Comparison of ENCODE assay signal across 7 cellular contexts in genomic region chr20:19735446-19735845, GRCh38. TPM values are rescaled to one million over a fixed set of nuclear protein-coding genes. Genes with fewer than 3 reads are reported as not detected.
DNase-seq lines count a peak whose midpoint lies in the region; ATAC-seq, FAIRE-seq and TF ChIP-seq lines count a peak whose summit lies in the region.

No MANE protein-coding gene starts in this region.

- H2AFZ ChIP-seq in GM23248 = peak overlapping the region; percentile 38; the same call in 1 of the 2 replicates
- no peak overlapping the region for H2AFZ ChIP-seq in GM12878 (ENCODE audit: control insufficient read depth, low read depth, low read length)

- no peaks in the 10 kb centered on the region for H3K36me3 ChIP-seq in GM23248 (ENCODE audit: low read depth)
- no peaks in the 10 kb centered on the region for H3K36me3 ChIP-seq in GM12878 (ENCODE audit: control insufficient read depth in 2 of 2, insufficient read depth in 2 of 2, low read length in 1 of 2)

- in situ Hi-C loops in GM23248 (cut with MboI) (no loop called here), GM12878 (cut with MboI) (no loop called here)

- no peak for TF ChIP-seq RAD21 in GM12878 (IDR thresholded peaks at IDR 0.05; ENCODE audit: insufficient read depth, low read depth, low read length)

- peak; percentile 97 for DNase-seq in GM23248
- DNase-seq in NCI-H1436 treated with DMSO at 0.1 percent for 48 hours (lab: John Stamatoyannopoulos, UW) = peak; percentile 81
- peak; percentile 3 for DNase-seq in GM12878 (ENCODE audit: low read depth, low spot score)
- DNase-seq in iPS-NIHi7 (ENCODE audit: extremely low spot score) = peak; percentile 60
- no peak for DNase-seq in GM12891 (ENCODE audit: insufficient read length, low spot score)
- no peak for DNase-seq in NCI-H187 (lab: John Stamatoyannopoulos, UW)

- no peak for FAIRE-seq in GM12878 (lab: Jason Lieb, UNC)
- FAIRE-seq in GM12891 (lab: Jason Lieb, UNC) = no peak

- POLR2A ChIA-PET in GM12878 (lab: Charles Lee) = interaction anchor here (1.1 kb wide), 1 partner anchor 42 kb away, joined by 4 read pairs; no protein-coding TSS in a partner anchor

- H3K4me1 ChIP-seq in GM23248 (ENCODE audit: insufficient read depth) (peaks cover 29% of the 10 kb centered on the region), GM12878 (ENCODE audit: control insufficient read depth, insufficient read depth, low read length) (no peaks in the 10 kb centered on the region)

- WGBS in GM23248 (ENCODE audit: low coverage in 1 of 2, low lambda C conversion rate in 2 of 2, missing lambda C conversion rate in 2 of 2), 2 experiments = 1% methylated on average over 6 of the region's 6 CpGs
- WGBS in GM12878 (ENCODE audit: insufficient coverage, insufficient replicate concordance, low lambda C conversion rate, missing lambda C conversion rate) = 18% methylated on average over 6 of the region's 6 CpGs

- H3K9me3 ChIP-seq in GM23248 (ENCODE audit: low read depth) (no peaks in the 10 kb centered on the region), GM12878 (replicated peaks; ENCODE audit: control insufficient read depth, insufficient read depth, low read length) (no peaks in the 10 kb centered on the region)

- H3K9ac ChIP-seq in GM23248 = peak overlapping the region; percentile 78
- H3K9ac ChIP-seq in GM12878 (ENCODE audit: control insufficient read depth, insufficient read depth, low read length) = no peak overlapping the region

- H3K27ac ChIP-seq in GM23248 (peak overlapping the region; percentile 97), GM12878 (ENCODE audit: control insufficient read depth, insufficient read depth) (no peak overlapping the region), skin epidermis (peak overlapping the region in 16 of 21 experiments; percentile 7 to 78 (median 48))

- peak overlapping the region; percentile 53 for H3K4me3 ChIP-seq in GM23248
- H3K4me3 ChIP-seq in GM12878 = no peak overlapping the region
- H3K4me3 ChIP-seq in skin epidermis = no peak overlapping the region

- H3K4me2 ChIP-seq in GM23248 (ENCODE audit: unreplicated experiment) = peak overlapping the region; percentile 84
- H3K4me2 ChIP-seq in GM12878 (ENCODE audit: control insufficient read depth, insufficient read depth) = no peak overlapping the region

- TF ChIP-seq POLR2A in GM12878 (IDR thresholded peaks at IDR 0.05; ENCODE audit: low read depth, low read length) = no peak
- TF ChIP-seq POLR2A in GM12891 (IDR thresholded peaks at IDR 0.05; ENCODE audit: low read depth, low read length) = no peak

- intact Hi-C loops in GM12878 (cut with micrococcal nuclease; ENCODE audit: unreplicated experiment) = no loop called here

- no peaks in the 10 kb centered on the region for H3K9me2 ChIP-seq in GM23248 (ENCODE audit: insufficient read depth)

- TF ChIP-seq CTCF in GM12878 (IDR thresholded peaks at IDR 0.05 in 2 of 3, conservative IDR thresholded peaks at IDR 0.05 in 1 of 3; ENCODE audit: control insufficient read depth in 2 of 3, extremely low read depth in 1 of 3, insufficient read depth in 1 of 3, low read depth in 3 of 3, low read length in 3 of 3) = no peak

- SMC1A ChIA-PET in GM12878 (lab: Charles Lee; ENCODE audit: uncharacterized antibody, unreplicated experiment) = interaction anchor here (0.6 to 3.4 kb wide), 12 partner anchors 11 to 247 kb away, joined by 3 to 30 read pairs (median 4); no protein-coding TSS in a partner anchor

- H3F3A ChIP-seq in GM23248 (ENCODE audit: insufficient read depth) = peaks cover 27% of the 10 kb centered on the region

- RAD21 ChIA-PET in GM12878 (lab: Charles Lee; ENCODE audit: unreplicated experiment) = interaction anchor here (0.8 to 1.8 kb wide), 6 partner anchors 15 to 78 kb away, joined by 3 to 5 read pairs (median 4); partner anchors contain the start of gene RIN2

- no peaks in the 10 kb centered on the region for H4K20me1 ChIP-seq in GM23248 (ENCODE audit: insufficient read depth)
- H4K20me1 ChIP-seq in GM12878 (ENCODE audit: control insufficient read depth, insufficient read depth) = no peaks in the 10 kb centered on the region

- H3K79me2 ChIP-seq in GM23248 (ENCODE audit: insufficient read depth) (no peaks in the 10 kb centered on the region), GM12878 (ENCODE audit: control insufficient read depth, insufficient read depth, low read length) (no peaks in the 10 kb centered on the region)

- BruUV-seq in GM12878 (replicated peaks; lab: Mats Ljungman, UMichigan) = no TSS peak

- TF ChIP-seq EP300 in GM12878 (IDR thresholded peaks at IDR 0.05; ENCODE audit: borderline replicate concordance in 1 of 2, control insufficient read depth in 1 of 2, low read depth in 2 of 2, low read length in 2 of 2) = no peak

- ATAC-seq in GM12878 = peak; percentile 77

- H3K27me3 ChIP-seq in GM23248 (replicated peaks; ENCODE audit: insufficient read depth) (no peaks in the 10 kb centered on the region), GM12878 (replicated peaks in 1 of 2; ENCODE audit: control insufficient read depth in 2 of 2, insufficient read depth in 2 of 2, low read length in 1 of 2) (no peaks in the 10 kb centered on the region)

- CTCF ChIA-PET in GM12878 (lab: Yijun Ruan, JAX) = interaction anchor here (0.9 to 1.6 kb wide), 2 partner anchors 21 to 26 kb away, joined by 4 read pairs; no protein-coding TSS in a partner anchor

TF ChIP-seq in GM12878, 131 proteins besides CTCF, POLR2A, EP300 and RAD21 (continues in another document):
- no peak for TF ChIP-seq NFYA (IDR thresholded peaks at IDR 0.05; ENCODE audit: borderline replicate concordance, low read depth, low read length)
- TF ChIP-seq IKZF2 (IDR thresholded peaks at IDR 0.05) = peak; percentile 26; a peak in 2 of 4 replicates
- no peak for TF ChIP-seq TAF1 (IDR thresholded peaks at IDR 0.05; ENCODE audit: borderline replicate concordance, low read depth, low read length)
- TF ChIP-seq MTA2 (IDR thresholded peaks at IDR 0.05; ENCODE audit: low read depth) = 0 out of 2 replicates have a peak, but pooled peaks have one; percentile 26
- no peak for TF ChIP-seq FOXK2 (IDR thresholded peaks at IDR 0.05)
- peak; percentile 71 for TF ChIP-seq MEF2B (IDR thresholded peaks at IDR 0.05; ENCODE audit: partially characterized antibody, poor library complexity, severe bottlenecking)
- peak; percentile 30; the same call in 1 of the 2 replicates for TF ChIP-seq IKZF1 (conservative IDR thresholded peaks at IDR 0.05)
- no peak for TF ChIP-seq NR2C2 (IDR thresholded peaks at IDR 0.05; ENCODE audit: borderline replicate concordance, control insufficient read depth, insufficient read length, low read depth)
- TF ChIP-seq, protein P1, sequence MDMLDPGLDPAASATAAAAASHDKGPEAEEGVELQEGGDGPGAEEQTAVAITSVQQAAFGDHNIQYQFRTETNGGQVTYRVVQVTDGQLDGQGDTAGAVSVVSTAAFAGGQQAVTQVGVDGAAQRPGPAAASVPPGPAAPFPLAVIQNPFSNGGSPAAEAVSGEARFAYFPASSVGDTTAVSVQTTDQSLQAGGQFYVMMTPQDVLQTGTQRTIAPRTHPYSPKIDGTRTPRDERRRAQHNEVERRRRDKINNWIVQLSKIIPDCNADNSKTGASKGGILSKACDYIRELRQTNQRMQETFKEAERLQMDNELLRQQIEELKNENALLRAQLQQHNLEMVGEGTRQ (IDR thresholded peaks at IDR 0.05; ENCODE audit: borderline replicate concordance, low read depth, low read length) = no peak

TF ChIP-seq in GM12891, 5 proteins besides CTCF, POLR2A, EP300 and RAD21:
- TF ChIP-seq POLR2AphosphoS5 (IDR thresholded peaks at IDR 0.05; ENCODE audit: low read depth, low read length) (no peak), PAX5 (IDR thresholded peaks at IDR 0.05; ENCODE audit: insufficient read depth, low read length, severe bottlenecking) (no peak), TAF1 (IDR thresholded peaks at IDR 0.05; ENCODE audit: low read depth, low read length) (no peak), SPI1 (IDR thresholded peaks at IDR 0.05; ENCODE audit: low read depth, low read length) (no peak), POU2F2 (IDR thresholded peaks at IDR 0.05; ENCODE audit: low read depth, low read length) (no peak)
TF ChIP-seq in GM12891: peak in this region for 0.

RNA-seq across cellular contexts. Expression of gene RIN2, which starts 22.6 kb away (rescaled TPM):
- 48.0 and 48.3 TPM in 2 replicates for total RNA-seq in GM23248 (2014; rRNA removed; shearing (Covaris generic))
- polyA plus RNA-seq in GM23248 (2016; fragmentation: Nextera tagmentation; extraction: Ambion mirVana) = 45.3 and 45.6 TPM in 2 replicates
- 1.3 and 2.0 TPM in 2 replicates for total RNA-seq in GM12878 (2013; cell fraction: nucleolus; rRNA removed)
- 7.2 and 8.0 TPM in 2 replicates for total RNA-seq in GM12878 (2014; rRNA removed)
- 5.1 and 5.4 TPM in 2 replicates for total RNA-seq in GM12878 (2014; rRNA removed; fragmentation: Illumina TruSeq; extraction: Trizol)
- total RNA-seq in GM12878 (2021) = 8.5 and 10.7 TPM in 2 replicates
- not detected for polyA plus RNA-seq in GM12878 (2011; ENCODE audit: low read depth)
- polyA plus RNA-seq in GM12878 (2011; rRNA removed) = 0.68 and 0.75 TPM in 2 replicates
- 0.28 and 0.46 TPM in 2 replicates for polyA plus RNA-seq in GM12878 (2011; cell fraction: cytosol; rRNA removed)
- polyA plus RNA-seq in GM12878 (2011; cell fraction: nucleus; rRNA removed) = 0.54 and 0.90 TPM in 2 replicates
- 0.04 and 0.15 TPM in 2 replicates for polyA plus RNA-seq in GM12878 (2012)
- 3.2 and 4.1 TPM in 2 replicates for polyA plus RNA-seq in GM12878 (2014; fragmentation: Illumina TruSeq; extraction: Trizol)
- 1 to 10 TPM; 3.6 to 5.5 TPM for polyA plus RNA-seq in GM12878 (2014; fragmentation: Nextera tagmentation; extraction: Ambion mirVana)
- polyA plus RNA-seq in GM12878 (2014; rRNA removed) = 2.9 and 3.4 TPM in 2 replicates
- 1 to 10 TPM; 4.4 to 4.6 TPM for polyA plus RNA-seq in GM12878 (2016; fragmentation: Nextera tagmentation; extraction: Ambion mirVana)
- 1.5 and 2.5 TPM in 2 replicates for polyA minus RNA-seq in GM12878 (2011; rRNA and poly(A)+ RNA removed)
- 0.62 TPM in 1 of 2 replicates, not detected in the other for polyA minus RNA-seq in GM12878 (2011; cell fraction: cytosol; rRNA and poly(A)+ RNA removed)
- 0.73 and 1.4 TPM in 2 replicates for polyA minus RNA-seq in GM12878 (2011; cell fraction: nucleus; rRNA and poly(A)+ RNA removed)
- polyA plus RNA-seq in GM12891 (2012; ENCODE audit: low read depth, missing spikeins) = 0.40 TPM

Comparison
In these comparisons a context has a peak if more than half of its experiments do, and no peak if none do; other contexts are left out.
1. DNase-seq: peak in GM23248 (single experiment), NCI-H1436 treated with DMSO at 0.1 percent for 48 hours (single experiment), GM12878 (single experiment) and iPS-NIHi7 (single experiment); none in GM12891 (single experiment) and NCI-H187 (0 of 2).